ENCODE assay signal across 16 cellular contexts in the genomic region with DNA sequence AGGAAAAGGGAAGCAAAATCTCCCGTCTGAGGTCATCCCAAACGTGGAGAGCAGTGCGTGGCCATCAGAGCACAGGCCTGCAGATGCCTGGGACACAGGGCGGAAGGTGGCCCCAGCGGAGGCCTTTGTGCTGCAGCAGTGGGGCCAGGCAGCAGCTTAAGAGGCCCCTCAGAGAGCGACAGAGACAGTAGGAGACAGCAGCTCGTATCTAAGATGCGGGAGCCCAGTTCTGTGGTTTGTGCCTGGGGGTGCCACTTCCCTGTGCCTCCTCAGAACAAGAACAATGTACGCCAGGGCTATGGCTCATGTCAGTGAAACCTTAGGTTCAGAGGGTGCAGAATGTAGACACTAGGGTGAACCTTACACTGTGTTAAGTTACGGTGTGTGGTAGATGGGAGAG.
DNase-seq lines count a peak whose midpoint lies in the region; ATAC-seq and TF ChIP-seq lines count a peak whose summit lies in the region.
"Had no signal": no experiment of that assay in that cellular context is flagged by ENCODE, and none has a peak within 500 bp of the region (broad histone marks: within the 10 kb centered on the region; RNA-seq: fewer than 3 reads in every experiment).

No MANE protein-coding gene starts in this region.

- no peak for DNase-seq in H9
- no peak for DNase-seq in neuronal stem cell (ENCODE audit: low spot score)
- no peak for DNase-seq in body of pancreas
- DNase-seq in SKM-1 treated with dmso at 0.1 percent for 144 hours (lab: John Stamatoyannopoulos, UW; ENCODE audit: unreplicated experiment) = no peak
- DNase-seq in mesenteric fat pad (ENCODE audit: low spot score) = no peak
- DNase-seq: ACHN; CD8-positive, alpha-beta T cell; COR-L47; DMS153; DMS79 treated with DMSO at 0.1 percent for 48 hours; GDM1; KG1 had no signal

- H3K4me3 ChIP-seq in BLaER1 (no peak overlapping the region), neuronal stem cell (ENCODE audit: low read length in 2 of 2) (no peak overlapping the region), body of pancreas (no peak overlapping the region)

- no CpG with 5 or more reads among the region's 10 CpGs for WGBS in H9 (ENCODE audit: extremely low coverage, insufficient read length, low lambda C conversion rate)
- WGBS in neuronal stem cell (ENCODE audit: extremely low coverage in 2 of 2, insufficient read length in 2 of 2, insufficient replicate concordance in 1 of 2), 2 donors = no CpG with 5 or more reads among the region's 10 CpGs
- WGBS in body of pancreas, 2 donors = 67 to 76% methylated on average over 10 of the region's 10 CpGs

- H3K27ac ChIP-seq in BLaER1 (no peak overlapping the region), H9 (ENCODE audit: insufficient read length, low read depth, low read length) (no peak overlapping the region), neuronal stem cell (replicated peaks; ENCODE audit: low read length) (no peak overlapping the region), body of pancreas (no peak overlapping the region)
- H3K27ac ChIP-seq: C4-2B had no signal

- 0 out of 4 replicates have a peak, but pooled peaks cover 0 to 4% of the 10 kb centered on the region in 2 experiments for H3K4me1 Mint-ChIP-seq in H9
- peaks cover 34% of the 10 kb centered on the region for H3K4me1 Mint-ChIP-seq in dendritic cell treated with granulocyte-macrophage colony-stimulating factor and Interleukin-4, amounts not matched to agents 40 ng/mL and 50 ng/mL, for 4 days (ENCODE audit: low read depth)

- H2AFZ ChIP-seq in H9 (ENCODE audit: low read length) (no peak overlapping the region), neuronal stem cell (ENCODE audit: low read length) (peak overlapping the region; percentile 37)

- no peak overlapping the region for H2AK5ac ChIP-seq in H9 (ENCODE audit: insufficient read length, low read length)
- H2AK5ac ChIP-seq in neuronal stem cell (ENCODE audit: low read depth, low read length) = no peak overlapping the region

- no peak overlapping the region for H4K8ac ChIP-seq in H9 (replicated peaks; ENCODE audit: insufficient read length, low read depth, low read length)
- no peak overlapping the region for H4K8ac ChIP-seq in neuronal stem cell (ENCODE audit: low read depth, low read length)

- no peak overlapping the region for H2BK20ac ChIP-seq in H9 (ENCODE audit: low read depth, low read length, poor library complexity, severe bottlenecking)

- no peak overlapping the region for H4K91ac ChIP-seq in H9 (ENCODE audit: insufficient read length, low read depth, low read length)
- H4K91ac ChIP-seq in neuronal stem cell (ENCODE audit: low read depth, low read length, poor library complexity) = no peak overlapping the region

- H3K27me3 Mint-ChIP-seq in H9 (ENCODE audit: low read depth) = no peaks in the 10 kb centered on the region
- H3K27me3 Mint-ChIP-seq in dendritic cell treated with granulocyte-macrophage colony-stimulating factor and Interleukin-4, amounts not matched to agents 40 ng/mL and 50 ng/mL, for 4 days = peaks cover 2% of the 10 kb centered on the region

- H2BK120ac ChIP-seq in H9 (ENCODE audit: low read depth, low read length, poor library complexity, severe bottlenecking) (no peak overlapping the region), neuronal stem cell (ENCODE audit: low read depth, low read length) (no peak overlapping the region)

- ATAC-seq in body of pancreas = no peak
- ATAC-seq: CD8-positive, alpha-beta T cell had no signal

- no peak overlapping the region; a peak in 1 of 7 replicates for H3K27ac Mint-ChIP-seq in H9
- peak overlapping the region; percentile 63 for H3K27ac Mint-ChIP-seq in dendritic cell treated with granulocyte-macrophage colony-stimulating factor and Interleukin-4, amounts not matched to agents 40 ng/mL and 50 ng/mL, for 4 days
- H3K27ac Mint-ChIP-seq: CD8-positive, alpha-beta T cell had no signal

- H3K27me3 ChIP-seq in BLaER1 = no peaks in the 10 kb centered on the region
- no peaks in the 10 kb centered on the region for H3K27me3 ChIP-seq in H9 (ENCODE audit: insufficient read depth, low read length)
- H3K27me3 ChIP-seq in neuronal stem cell (ENCODE audit: control insufficient read depth in 3 of 3, insufficient read depth in 3 of 3, low read depth in 1 of 3, low read length in 3 of 3) = no peaks in the 10 kb centered on the region
- no peaks in the 10 kb centered on the region for H3K27me3 ChIP-seq in body of pancreas

- H3K9me3 ChIP-seq in BLaER1 = no peaks in the 10 kb centered on the region
- no peaks in the 10 kb centered on the region for H3K9me3 ChIP-seq in H9 (ENCODE audit: control insufficient read depth, low read depth, low read length)
- no peaks in the 10 kb centered on the region for H3K9me3 ChIP-seq in neuronal stem cell (replicated peaks in 1 of 2; ENCODE audit: control insufficient read depth in 2 of 2, insufficient read depth in 1 of 2, low read depth in 1 of 2, low read length in 2 of 2)
- H3K9me3 ChIP-seq in body of pancreas = no peaks in the 10 kb centered on the region

- no peak overlapping the region for H3K56ac ChIP-seq in H9 (ENCODE audit: insufficient read length, low read depth, low read length)

- H3K79me1 ChIP-seq in H9 (ENCODE audit: insufficient read depth, low read depth, low read length, poor library complexity, severe bottlenecking) (no peaks in the 10 kb centered on the region), neuronal stem cell (ENCODE audit: low read depth, low read length) (no peaks in the 10 kb centered on the region)

- H3K4ac ChIP-seq in H9 (ENCODE audit: low read depth, low read length) = no peak overlapping the region
- H3K4ac ChIP-seq in neuronal stem cell (ENCODE audit: low read length) = no peak overlapping the region

- no peaks in the 10 kb centered on the region for H3K79me2 ChIP-seq in H9 (ENCODE audit: insufficient read depth, low read length)

- no peak overlapping the region for H3K9ac ChIP-seq in BLaER1
- H3K9ac ChIP-seq in H9 (ENCODE audit: extremely low read depth, insufficient read length, low read length) = no peak overlapping the region
- no peak overlapping the region for H3K9ac ChIP-seq in neuronal stem cell (ENCODE audit: low read depth, low read length, poor library complexity)

- H3K14ac ChIP-seq in H9 (ENCODE audit: insufficient read depth, low read length) = no peak overlapping the region
- H3K14ac ChIP-seq in neuronal stem cell (ENCODE audit: low read length) = no peak overlapping the region

- no peak for TF ChIP-seq POLR2A in body of pancreas (IDR thresholded peaks at IDR 0.05)

- no peak overlapping the region for H3T11ph ChIP-seq in H9 (ENCODE audit: low read length)

- no peak overlapping the region for H2BK15ac ChIP-seq in H9 (ENCODE audit: low read depth, low read length)
- H2BK15ac ChIP-seq in neuronal stem cell (ENCODE audit: low read length) = no peak overlapping the region

- H3K36me3 Mint-ChIP-seq in H9 (ENCODE audit: insufficient read depth in 1 of 3, low read depth in 3 of 3) = no peaks in the 10 kb centered on the region
- H3K36me3 Mint-ChIP-seq in dendritic cell treated with granulocyte-macrophage colony-stimulating factor and Interleukin-4, amounts not matched to agents 40 ng/mL and 50 ng/mL, for 4 days (ENCODE audit: low read depth) = no peaks in the 10 kb centered on the region
- H3K36me3 Mint-ChIP-seq: CD8-positive, alpha-beta T cell had no signal

- H3K23me2 ChIP-seq in H9 (ENCODE audit: insufficient read length, low read depth, low read length, poor library complexity, severe bottlenecking) = no peaks in the 10 kb centered on the region

- TF ChIP-seq CTCF in H9 (conservative IDR thresholded peaks at IDR 0.05) (no peak), body of pancreas (IDR thresholded peaks at IDR 0.05) (no peak)

- H3K36me3 ChIP-seq in BLaER1 = no peaks in the 10 kb centered on the region
- no peaks in the 10 kb centered on the region for H3K36me3 ChIP-seq in neuronal stem cell (replicated peaks in 1 of 2; ENCODE audit: control insufficient read depth in 2 of 2, insufficient read depth in 2 of 2, low read length in 2 of 2)
- H3K36me3 ChIP-seq in body of pancreas (replicated peaks in 1 of 2; ENCODE audit: insufficient read depth in 1 of 2, low read depth in 2 of 2) = no peaks in the 10 kb centered on the region

- intact Hi-C loops in dendritic cell treated with granulocyte-macrophage colony-stimulating factor and Interleukin-4, amounts not matched to agents 40 ng/mL and 50 ng/mL, for 4 days (cut with micrococcal nuclease) = no loop called here
- intact Hi-C loops in body of pancreas (cut with DNase I) = no loop called here

- H3K4me1 ChIP-seq in BLaER1 (peaks cover 19% of the 10 kb centered on the region), H9 (ENCODE audit: insufficient read depth, low read length) (no peaks in the 10 kb centered on the region), neuronal stem cell (ENCODE audit: control insufficient read depth in 2 of 2, insufficient read depth in 1 of 2, low read depth in 1 of 2, low read length in 2 of 2) (no peaks in the 10 kb centered on the region), body of pancreas (no peaks in the 10 kb centered on the region)

- H3K23ac ChIP-seq in H9 (ENCODE audit: insufficient read length, low read depth, low read length) = no peak overlapping the region
- H3K23ac ChIP-seq in neuronal stem cell (ENCODE audit: low read depth, low read length, poor library complexity) = no peak overlapping the region

- H2BK12ac ChIP-seq in H9 (ENCODE audit: insufficient read length, low read depth, low read length) = no peak overlapping the region
- no peak overlapping the region for H2BK12ac ChIP-seq in neuronal stem cell (ENCODE audit: low read length)

- no peak overlapping the region for H4K5ac ChIP-seq in H9 (ENCODE audit: insufficient read length, low read depth, low read length)

- H3K4me2 ChIP-seq in BLaER1 = peak overlapping the region; percentile 22
- H3K4me2 ChIP-seq in H9 (ENCODE audit: insufficient read depth, insufficient read length, low read length) = no peak overlapping the region
- H3K4me2 ChIP-seq in neuronal stem cell (ENCODE audit: insufficient read depth, low read length, poor library complexity, severe bottlenecking) = no peak overlapping the region

- no peaks in the 10 kb centered on the region for H3K9me3 Mint-ChIP-seq in H9
- no peaks in the 10 kb centered on the region for H3K9me3 Mint-ChIP-seq in dendritic cell treated with granulocyte-macrophage colony-stimulating factor and Interleukin-4, amounts not matched to agents 40 ng/mL and 50 ng/mL, for 4 days
- H3K9me3 Mint-ChIP-seq: CD8-positive, alpha-beta T cell; IgD-negative memory B cell had no signal

- no peak overlapping the region for H3K4me3 Mint-ChIP-seq in H9
- no peak overlapping the region for H3K4me3 Mint-ChIP-seq in dendritic cell treated with granulocyte-macrophage colony-stimulating factor and Interleukin-4, amounts not matched to agents 40 ng/mL and 50 ng/mL, for 4 days
- H3K4me3 Mint-ChIP-seq: CD8-positive, alpha-beta T cell had no signal

- H2BK5ac ChIP-seq in H9 (ENCODE audit: insufficient read length, low read length) (peak overlapping the region; percentile 5), neuronal stem cell (ENCODE audit: low read length) (no peak overlapping the region)

- no peak overlapping the region for H3K18ac ChIP-seq in H9 (ENCODE audit: insufficient read length, low read depth, low read length)
- no peak overlapping the region for H3K18ac ChIP-seq in neuronal stem cell (ENCODE audit: low read length)

- H4K20me1 ChIP-seq in BLaER1 (no peaks in the 10 kb centered on the region), H9 (ENCODE audit: control insufficient read depth, insufficient read depth, insufficient read length) (no peaks in the 10 kb centered on the region)
